In genomic region chr6:156053626-156054025, GRCh38 we compare ENCODE assay signal across 26 cellular contexts.
"Had no signal": no experiment of that assay in that cellular context is flagged by ENCODE, and none has a peak within 500 bp of the region (broad histone marks: within the 10 kb centered on the region; RNA-seq: fewer than 3 reads in every experiment).

No MANE protein-coding gene starts in this region.

- ATAC-seq: effector memory CD8-positive, alpha-beta T cell; esophagus mucosa; gastrocnemius medialis; heart right ventricle; left cardiac atrium; left lung; left ventricle myocardium superior; lower lobe of right lung; mucosa of descending colon had no signal

- H3K27ac ChIP-seq: colonic mucosa, epithelial cell of prostate, esophagus squamous epithelium, gastrocnemius medialis, heart right ventricle, left lung, lower lobe of right lung had no signal

- H3K4me3 ChIP-seq: colonic mucosa, esophagus squamous epithelium, gastrocnemius medialis, heart right ventricle, left lung, lower lobe of right lung, mucosa of descending colon had no signal

- H3K9me3 ChIP-seq: colonic mucosa, esophagus squamous epithelium, gastrocnemius medialis, lower lobe of right lung, mucosa of descending colon had no signal

- H3K36me3 ChIP-seq: colonic mucosa, esophagus squamous epithelium, gastrocnemius medialis, heart right ventricle, left lung, lower lobe of right lung had no signal

- DNase-seq: colonic mucosa; cortex of kidney; effector CD8-positive, alpha-beta T cell; effector memory CD8-positive, alpha-beta T cell; endodermal cell; erythroblast; esophagus squamous epithelium; foreskin fibroblast; foreskin melanocyte; gastrocnemius medialis; glutamatergic neuron; head of caudate nucleus; heart right ventricle; hippocampal formation; left cardiac atrium; left lung; left ventricle myocardium superior; lower lobe of right lung; mesenchymal stem cell; mucosa of descending colon; naive B cell had no signal

- FAIRE-seq: endometrium, islet of Langerhans, keratinocyte had no signal

- H3K27me3 ChIP-seq: colonic mucosa, esophagus squamous epithelium, gastrocnemius medialis, heart right ventricle, left lung had no signal

- H3K4me1 ChIP-seq: colonic mucosa, esophagus squamous epithelium, gastrocnemius medialis, heart right ventricle, left lung, lower lobe of right lung had no signal
